2 cellular contexts compared by ENCODE assay signal in genomic region chr6:35474978-35475570, GRCh38.
TF ChIP-seq lines count a peak whose summit lies in the region.

No MANE protein-coding gene starts in this region.

TF ChIP-seq in H1, 55 proteins besides CTCF, POLR2A, EP300 and RAD21:
- TF ChIP-seq MAX (IDR thresholded peaks at IDR 0.05) (no peak), SAP30 (IDR thresholded peaks at IDR 0.05; ENCODE audit: insufficient read depth, insufficient replicate concordance, low read length) (no peak), E2F6 (IDR thresholded peaks at IDR 0.05) (no peak), CHD2 (IDR thresholded peaks at IDR 0.05; ENCODE audit: low read length) (no peak), RXRA (IDR thresholded peaks at IDR 0.05; ENCODE audit: insufficient read depth, low read depth, low read length) (no peak), RNF2 (IDR thresholded peaks at IDR 0.05; ENCODE audit: borderline replicate concordance, low read depth, low read length, missing control alignments, poor library complexity, severe bottlenecking) (no peak), TBP (IDR thresholded peaks at IDR 0.05; ENCODE audit: low read depth, low read length) (no peak), TEAD4 (IDR thresholded peaks at IDR 0.05; ENCODE audit: low read depth, low read length) (no peak), GABPA (IDR thresholded peaks at IDR 0.05; ENCODE audit: borderline replicate concordance, insufficient read depth, low read length) (no peak)

TF ChIP-seq in HEK293T, 16 proteins besides CTCF, POLR2A, EP300 and RAD21:
- TF ChIP-seq NFRKB (IDR thresholded peaks at IDR 0.05) (no peak), L3MBTL2 (conservative IDR thresholded peaks at IDR 0.05) (no peak), LEF1 (IDR thresholded peaks at IDR 0.05; ENCODE audit: borderline replicate concordance) (no peak), ZNF384 (IDR thresholded peaks at IDR 0.05) (no peak), CTBP1 (IDR thresholded peaks at IDR 0.05; ENCODE audit: borderline replicate concordance) (no peak), BHLHE40 (IDR thresholded peaks at IDR 0.05; ENCODE audit: borderline replicate concordance) (no peak), ELF4 (IDR thresholded peaks at IDR 0.05) (no peak), FOXK2 (IDR thresholded peaks at IDR 0.05) (no peak), SUZ12 (IDR thresholded peaks at IDR 0.05) (no peak), TARDBP (IDR thresholded peaks at IDR 0.05) (no peak)
TF ChIP-seq in HEK293T: peak in this region for 0.
